1 cellular context compared by ENCODE assay signal in the genomic region with DNA sequence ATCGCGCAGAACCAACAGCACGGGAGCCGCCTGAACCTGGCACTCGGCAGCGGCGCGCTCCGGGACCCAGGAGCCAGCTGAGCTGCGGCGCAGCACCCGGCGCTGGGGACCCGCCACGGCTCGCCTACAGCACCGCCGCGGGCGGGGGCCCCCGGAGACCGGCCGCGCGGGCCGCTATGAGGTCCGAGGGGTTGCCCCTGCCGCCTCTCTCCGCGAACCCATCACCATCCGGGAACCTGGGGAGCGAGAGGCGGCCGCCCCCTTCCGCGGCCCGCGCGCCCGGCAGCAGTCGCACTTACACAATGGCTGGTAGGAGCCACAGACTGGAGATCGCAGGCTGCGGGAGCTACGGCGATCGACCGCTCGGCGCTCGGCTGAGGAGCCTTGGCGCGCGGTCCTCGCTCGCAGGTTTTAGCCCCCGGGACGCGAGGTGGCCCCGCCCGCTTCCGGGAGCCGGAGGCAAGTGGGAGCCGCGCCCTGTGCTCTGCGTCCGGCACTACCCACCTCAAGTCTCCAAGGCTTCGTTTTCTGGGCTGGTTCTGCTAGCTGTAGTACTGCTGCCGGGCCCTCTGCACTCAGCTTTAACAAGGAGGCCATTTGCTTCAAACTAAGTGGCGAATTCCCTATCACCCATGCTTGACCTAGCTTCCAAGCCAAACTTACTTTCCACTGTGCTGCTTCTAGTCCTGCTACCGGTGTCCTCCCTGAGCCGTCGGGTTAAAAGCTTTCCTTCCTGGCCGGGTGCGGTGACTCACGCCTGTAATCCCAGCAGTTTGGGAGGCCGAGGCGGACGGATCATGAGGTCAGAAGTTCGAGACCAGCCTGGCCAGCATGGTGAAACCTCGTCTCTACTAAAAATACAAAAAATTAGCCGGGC.
TF ChIP-seq lines count a peak whose summit lies in the region.

TSS of gene TPK1 (minus strand) at position 386 of the 877 bp plus-strand sequence. CDS start 451 bp downstream, outside the sequence.

TF ChIP-seq in HepG2, 621 proteins besides CTCF, POLR2A, EP300 and RAD21 (continued from another document and continues in another):
- TF ChIP-seq ARID5B (CRISPR knock-in tag; IDR thresholded peaks at IDR 0.05) = peak; percentile 67
- TF ChIP-seq, protein P1, sequence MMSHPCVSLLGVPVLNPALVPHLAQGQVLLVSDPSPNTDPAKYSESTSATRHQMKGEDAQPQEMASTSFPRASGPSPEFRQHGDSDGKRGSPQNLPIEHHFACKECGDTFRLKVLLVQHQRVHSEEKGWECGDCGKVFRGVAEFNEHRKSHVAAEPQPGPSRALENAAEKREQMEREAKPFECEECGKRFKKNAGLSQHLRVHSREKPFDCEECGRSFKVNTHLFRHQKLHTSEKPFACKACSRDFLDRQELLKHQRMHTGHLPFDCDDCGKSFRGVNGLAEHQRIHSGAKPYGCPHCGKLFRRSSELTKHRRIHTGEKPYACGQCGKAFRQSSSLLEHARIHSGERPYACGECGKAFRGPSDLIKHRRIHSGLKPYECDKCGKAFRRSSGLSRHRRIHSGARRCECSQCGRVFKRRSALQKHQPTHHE (CRISPR knock-in tag; IDR thresholded peaks at IDR 0.05; ENCODE audit: borderline replicate concordance) = no peak
- peak; percentile 76 for TF ChIP-seq BORCS8-MEF2B (CRISPR knock-in tag; IDR thresholded peaks at IDR 0.05)
- TF ChIP-seq, protein P2, sequence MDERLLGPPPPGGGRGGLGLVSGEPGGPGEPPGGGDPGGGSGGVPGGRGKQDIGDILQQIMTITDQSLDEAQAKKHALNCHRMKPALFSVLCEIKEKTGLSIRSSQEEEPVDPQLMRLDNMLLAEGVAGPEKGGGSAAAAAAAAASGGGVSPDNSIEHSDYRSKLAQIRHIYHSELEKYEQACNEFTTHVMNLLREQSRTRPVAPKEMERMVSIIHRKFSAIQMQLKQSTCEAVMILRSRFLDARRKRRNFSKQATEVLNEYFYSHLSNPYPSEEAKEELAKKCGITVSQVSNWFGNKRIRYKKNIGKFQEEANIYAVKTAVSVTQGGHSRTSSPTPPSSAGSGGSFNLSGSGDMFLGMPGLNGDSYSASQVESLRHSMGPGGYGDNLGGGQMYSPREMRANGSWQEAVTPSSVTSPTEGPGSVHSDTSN (CRISPR knock-in tag; IDR thresholded peaks at IDR 0.05) = no peak
- TF ChIP-seq TBL1XR1 (IDR thresholded peaks at IDR 0.05; ENCODE audit: borderline replicate concordance, low read length, partially characterized antibody) = peak; percentile 47
- peak; percentile 63; the same call in 1 of the 2 replicates for TF ChIP-seq HMG20B (CRISPR knock-in tag; conservative IDR thresholded peaks at IDR 0.05)
- TF ChIP-seq ZNF317 (CRISPR knock-in tag; IDR thresholded peaks at IDR 0.05) = 0 out of 2 replicates have a peak, but pooled peaks have one; percentile 34
- peak; percentile 78 for TF ChIP-seq ZFY (CRISPR knock-in tag; IDR thresholded peaks at IDR 0.05)
- TF ChIP-seq ZNF549 (CRISPR knock-in tag; IDR thresholded peaks at IDR 0.05) = no peak
- peak; percentile 37; the same call in 1 of the 2 replicates for TF ChIP-seq ZNF235 (CRISPR knock-in tag; IDR thresholded peaks at IDR 0.05; ENCODE audit: borderline replicate concordance)
- peak; percentile 86; the same call in 1 of the 2 replicates for TF ChIP-seq SETDB1 (CRISPR knock-in tag; IDR thresholded peaks at IDR 0.05; ENCODE audit: borderline replicate concordance)
- no peak for TF ChIP-seq ZNF616 (CRISPR knock-in tag; IDR thresholded peaks at IDR 0.05; ENCODE audit: low read depth)
- no peak for TF ChIP-seq ZNF501 (CRISPR knock-in tag; IDR thresholded peaks at IDR 0.05)
- TF ChIP-seq FOXO1 (CRISPR knock-in tag; IDR thresholded peaks at IDR 0.05) = peak; percentile 68; the same call in 1 of the 2 replicates
- TF ChIP-seq GABPB1 (CRISPR knock-in tag; IDR thresholded peaks at IDR 0.05) = peak; percentile 97
- TF ChIP-seq ZNF772 (CRISPR knock-in tag; IDR thresholded peaks at IDR 0.05) = peak; percentile 84
- peak; percentile 37; the same call in 1 of the 2 replicates for TF ChIP-seq ZNF572 (CRISPR knock-in tag; IDR thresholded peaks at IDR 0.05)
- TF ChIP-seq ZNF335 (CRISPR knock-in tag; IDR thresholded peaks at IDR 0.05) = peak; percentile 66; the same call in 1 of the 2 replicates
- TF ChIP-seq POGZ (CRISPR knock-in tag; IDR thresholded peaks at IDR 0.05) = peak; percentile 90
- no peak for TF ChIP-seq FLYWCH1 (CRISPR knock-in tag; IDR thresholded peaks at IDR 0.05)
- peak; percentile 77; the same call in 1 of the 2 replicates for TF ChIP-seq CBFB (CRISPR knock-in tag; IDR thresholded peaks at IDR 0.05)
- TF ChIP-seq NFAT5 (CRISPR knock-in tag; IDR thresholded peaks at IDR 0.05) = peak; percentile 69; the same call in 1 of the 2 replicates
- 0 out of 2 replicates have a peak, but pooled peaks have one; percentile 54 for TF ChIP-seq AHR (CRISPR knock-in tag; IDR thresholded peaks at IDR 0.05)
- TF ChIP-seq YY1 (IDR thresholded peaks at IDR 0.05; ENCODE audit: insufficient read depth, insufficient replicate concordance, low read depth, low read length) = peak; percentile 81
- TF ChIP-seq ZNF224 (CRISPR knock-in tag; IDR thresholded peaks at IDR 0.05) = no peak
- 0 out of 2 replicates have a peak, but pooled peaks have one; percentile 46 for TF ChIP-seq ZNF205 (CRISPR knock-in tag; IDR thresholded peaks at IDR 0.05)
- TF ChIP-seq ZNF605 (CRISPR knock-in tag; IDR thresholded peaks at IDR 0.05) = peak; percentile 61; the same call in 1 of the 2 replicates
- peak; percentile 63 for TF ChIP-seq ZNF160 (CRISPR knock-in tag; IDR thresholded peaks at IDR 0.05)
- 0 out of 2 replicates have a peak, but pooled peaks have one; percentile 34 for TF ChIP-seq TARDBP (CRISPR knock-in tag; IDR thresholded peaks at IDR 0.05)
- TF ChIP-seq ZNF557 (CRISPR knock-in tag; IDR thresholded peaks at IDR 0.05) = 0 out of 2 replicates have a peak, but pooled peaks have one; percentile 55
- no peak for TF ChIP-seq NKX3-1 (CRISPR knock-in tag; IDR thresholded peaks at IDR 0.05)
- TF ChIP-seq, protein P3, sequence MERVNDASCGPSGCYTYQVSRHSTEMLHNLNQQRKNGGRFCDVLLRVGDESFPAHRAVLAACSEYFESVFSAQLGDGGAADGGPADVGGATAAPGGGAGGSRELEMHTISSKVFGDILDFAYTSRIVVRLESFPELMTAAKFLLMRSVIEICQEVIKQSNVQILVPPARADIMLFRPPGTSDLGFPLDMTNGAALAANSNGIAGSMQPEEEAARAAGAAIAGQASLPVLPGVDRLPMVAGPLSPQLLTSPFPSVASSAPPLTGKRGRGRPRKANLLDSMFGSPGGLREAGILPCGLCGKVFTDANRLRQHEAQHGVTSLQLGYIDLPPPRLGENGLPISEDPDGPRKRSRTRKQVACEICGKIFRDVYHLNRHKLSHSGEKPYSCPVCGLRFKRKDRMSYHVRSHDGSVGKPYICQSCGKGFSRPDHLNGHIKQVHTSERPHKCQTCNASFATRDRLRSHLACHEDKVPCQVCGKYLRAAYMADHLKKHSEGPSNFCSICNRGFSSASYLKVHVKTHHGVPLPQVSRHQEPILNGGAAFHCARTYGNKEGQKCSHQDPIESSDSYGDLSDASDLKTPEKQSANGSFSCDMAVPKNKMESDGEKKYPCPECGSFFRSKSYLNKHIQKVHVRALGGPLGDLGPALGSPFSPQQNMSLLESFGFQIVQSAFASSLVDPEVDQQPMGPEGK (CRISPR knock-in tag; IDR thresholded peaks at IDR 0.05) = peak; percentile 95
- TF ChIP-seq KLF6 (CRISPR knock-in tag; IDR thresholded peaks at IDR 0.05) = peak; percentile 47; the same call in 1 of the 2 replicates
- peak; percentile 73 for TF ChIP-seq SP5 (CRISPR knock-in tag; IDR thresholded peaks at IDR 0.05; ENCODE audit: borderline replicate concordance, low read depth)
- TF ChIP-seq ZMAT5 (CRISPR knock-in tag; IDR thresholded peaks at IDR 0.05; ENCODE audit: borderline replicate concordance, low read depth) = no peak
- peak; percentile 60; the same call in 1 of the 2 replicates for TF ChIP-seq MAF1 (CRISPR knock-in tag; IDR thresholded peaks at IDR 0.05; ENCODE audit: borderline replicate concordance)
- TF ChIP-seq, protein P4, sequence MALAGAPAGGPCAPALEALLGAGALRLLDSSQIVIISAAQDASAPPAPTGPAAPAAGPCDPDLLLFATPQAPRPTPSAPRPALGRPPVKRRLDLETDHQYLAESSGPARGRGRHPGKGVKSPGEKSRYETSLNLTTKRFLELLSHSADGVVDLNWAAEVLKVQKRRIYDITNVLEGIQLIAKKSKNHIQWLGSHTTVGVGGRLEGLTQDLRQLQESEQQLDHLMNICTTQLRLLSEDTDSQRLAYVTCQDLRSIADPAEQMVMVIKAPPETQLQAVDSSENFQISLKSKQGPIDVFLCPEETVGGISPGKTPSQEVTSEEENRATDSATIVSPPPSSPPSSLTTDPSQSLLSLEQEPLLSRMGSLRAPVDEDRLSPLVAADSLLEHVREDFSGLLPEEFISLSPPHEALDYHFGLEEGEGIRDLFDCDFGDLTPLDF (CRISPR knock-in tag; IDR thresholded peaks at IDR 0.05) = peak; percentile 77
- TF ChIP-seq RFX5 (IDR thresholded peaks at IDR 0.05; ENCODE audit: low read depth, low read length) = no peak
- peak; percentile 76 for TF ChIP-seq ZNF781 (CRISPR knock-in tag; IDR thresholded peaks at IDR 0.05; ENCODE audit: borderline replicate concordance, not compliant biosample characterization)
- no peak for TF ChIP-seq ZNF737 (CRISPR knock-in tag; IDR thresholded peaks at IDR 0.05; ENCODE audit: borderline replicate concordance)
- peak; percentile 65; the same call in 1 of the 2 replicates for TF ChIP-seq ZBTB7B (CRISPR knock-in tag; IDR thresholded peaks at IDR 0.05)
- peak; percentile 53; the same call in 1 of the 2 replicates for TF ChIP-seq ZNF768 (CRISPR knock-in tag; IDR thresholded peaks at IDR 0.05)
- TF ChIP-seq DBP (CRISPR knock-in tag; IDR thresholded peaks at IDR 0.05; ENCODE audit: not compliant biosample characterization) = no peak
- TF ChIP-seq RARA (CRISPR knock-in tag; IDR thresholded peaks at IDR 0.05) = peak; percentile 38; the same call in 1 of the 2 replicates
- peak; percentile 54; the same call in 1 of the 2 replicates for TF ChIP-seq MEF2D (CRISPR knock-in tag; IDR thresholded peaks at IDR 0.05)
- peak; percentile 42; the same call in 1 of the 2 replicates for TF ChIP-seq ZNF292 (CRISPR knock-in tag; IDR thresholded peaks at IDR 0.05; ENCODE audit: borderline replicate concordance, low read depth)
